Comparison of ENCODE assay signal across 8 cellular contexts in the genomic region with DNA sequence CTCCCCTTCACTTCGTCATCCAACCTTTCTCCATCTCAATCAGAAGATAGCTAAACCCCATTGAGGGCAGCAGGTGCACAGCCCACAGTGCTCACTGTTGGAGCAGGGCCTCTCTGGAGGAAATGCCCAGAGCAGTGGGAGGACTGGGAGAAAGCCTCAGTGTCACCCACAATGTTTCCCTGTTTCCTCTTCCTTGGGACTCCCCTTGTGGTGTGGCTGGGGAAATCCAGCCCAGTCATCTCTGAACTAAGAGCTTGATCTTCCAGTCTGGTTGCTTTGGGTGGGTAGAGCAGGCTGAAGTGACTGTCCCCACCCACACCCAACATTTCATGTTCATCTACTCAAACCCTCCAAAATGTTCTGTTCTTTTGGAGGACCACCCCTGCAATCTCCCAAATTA.
DNase-seq lines count a peak whose midpoint lies in the region; ATAC-seq lines count a peak whose summit lies in the region.

No MANE protein-coding gene starts in this region.

- ATAC-seq in GM18870 (IDR thresholded peaks at IDR 0.05; ENCODE audit: unreplicated experiment) (peak; percentile 47), HG02938 (IDR thresholded peaks at IDR 0.05; ENCODE audit: unreplicated experiment) (peak; percentile 49)

- DNase-seq in activated CD8-positive, alpha-beta memory T cell treated with anti-CD3 and anti-CD28 coated beads for 48 hours (ENCODE audit: low read depth in 2 of 3, low spot score in 2 of 3), result peak; percentile 50 to 68 (median 64)
- DNase-seq in stimulated activated CD4-positive, alpha-beta T cell treated with anti-CD3 and anti-CD28 coated beads, Interleukin-1b, Interleukin-23, amount 100 ng/mL, for 4 hours (ENCODE audit: low read depth in 2 of 2), result peak; percentile 24 to 46
- DNase-seq in NCI-H1436 treated with DMSO at 0.1 percent for 48 hours (lab: John Stamatoyannopoulos, UW), result no peak
- no peak for DNase-seq in NCI-H82 (lab: John Stamatoyannopoulos, UW)
- DNase-seq in DMS114 treated with DMSO at 0.1 percent for 48 hours (lab: John Stamatoyannopoulos, UW; ENCODE audit: unreplicated experiment), result no peak
- DNase-seq in OCI-M2 (lab: John Stamatoyannopoulos, UW; ENCODE audit: unreplicated experiment), result no peak

Comparison
In these comparisons a context has a peak if more than half of its experiments do, and no peak if none do; other contexts are left out.
1. DNase-seq: peak in activated CD8-positive, alpha-beta memory T cell treated with anti-CD3 and anti-CD28 coated beads for 48 hours (3 of 3) and stimulated activated CD4-positive, alpha-beta T cell treated with anti-CD3 and anti-CD28 coated beads, Interleukin-1b, Interleukin-23, amount 100 ng/mL, for 4 hours (2 of 2); none in NCI-H1436 treated with DMSO at 0.1 percent for 48 hours (single experiment), NCI-H82 (single experiment), DMS114 treated with DMSO at 0.1 percent for 48 hours (single experiment) and OCI-M2 (single experiment).